Comparison of ENCODE assay signal across 8 cellular contexts in the genomic region with DNA sequence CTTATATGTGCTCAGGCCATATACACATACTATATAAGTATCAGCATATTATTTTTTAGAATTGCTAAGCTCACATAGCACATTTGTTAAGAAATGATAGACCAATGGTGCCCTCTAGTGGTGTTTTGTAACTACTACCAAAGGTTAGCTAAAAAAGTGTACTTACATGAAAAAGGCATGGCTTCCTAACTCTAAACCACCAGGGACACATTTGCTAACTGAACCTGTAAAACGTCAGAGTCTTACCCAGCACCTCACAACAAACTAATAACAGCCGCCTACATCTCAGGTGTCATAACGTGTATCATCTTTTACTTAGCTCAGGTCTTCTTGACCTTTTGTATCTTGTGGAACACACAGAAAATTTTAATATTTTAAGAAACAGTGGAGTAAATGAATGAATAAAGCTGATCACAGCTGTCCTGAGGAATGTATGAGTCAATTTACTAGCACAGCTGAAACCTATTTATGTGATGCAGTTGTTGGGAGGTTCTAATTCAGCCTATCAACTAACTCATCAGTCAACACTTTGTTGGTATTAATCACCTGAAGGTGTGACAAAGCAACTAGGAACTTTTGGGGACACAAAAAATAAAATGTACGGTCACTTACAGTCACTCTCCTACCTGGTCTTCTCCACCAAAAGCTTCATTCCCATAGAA.
DNase-seq lines count a peak whose midpoint lies in the region; TF ChIP-seq lines count a peak whose summit lies in the region.

No MANE protein-coding gene starts in this region.

- H3K79me2 ChIP-seq in OCI-LY3 (ENCODE audit: low read length), result no peaks in the 10 kb centered on the region

- no peaks in the 10 kb centered on the region for H3K4me1 ChIP-seq in OCI-LY3 (ENCODE audit: low read length)

- no peak overlapping the region for H3K27ac Mint-ChIP-seq in chondrocyte (ENCODE audit: unreplicated experiment)

- H3K4me1 Mint-ChIP-seq in chondrocyte (ENCODE audit: low read depth), result no peaks in the 10 kb centered on the region

- TF ChIP-seq CTCF in 22Rv1 (IDR thresholded peaks at IDR 0.05), result peak; percentile 73
- peak; percentile 53 for TF ChIP-seq CTCF in GM10248 (IDR thresholded peaks at IDR 0.05; ENCODE audit: control extremely low read depth, extremely low read depth, low read depth, missing control alignments)
- peak; percentile 67 for TF ChIP-seq CTCF in LNCAP (IDR thresholded peaks at IDR 0.05)
- peak; percentile 73 for TF ChIP-seq CTCF in OCI-LY3 (IDR thresholded peaks at IDR 0.05; ENCODE audit: low read depth, low read length)
- peak; percentile 89 for TF ChIP-seq CTCF in chondrocyte (IDR thresholded peaks at IDR 0.05)

- H3K27ac ChIP-seq in 22Rv1, result no peak overlapping the region
- H3K27ac ChIP-seq in OCI-LY3 (ENCODE audit: low read length), result no peak overlapping the region

- no peaks in the 10 kb centered on the region for H3K9me3 ChIP-seq in OCI-LY3 (ENCODE audit: insufficient read depth, low read length)

- H3K27me3 Mint-ChIP-seq in chondrocyte (ENCODE audit: low read depth), result peaks cover 36% of the 10 kb centered on the region

- no peaks in the 10 kb centered on the region for H3K36me3 ChIP-seq in OCI-LY3 (replicated peaks; ENCODE audit: low read depth, low read length)

- CTCF ChIA-PET in GM10248 (lab: Yijun Ruan, JAX), result interaction anchor here (0.6 to 3.7 kb wide), 36 partner anchors 8 to 961 kb away, joined by 3 to 70 read pairs (median 3); no protein-coding TSS in a partner anchor

- no peaks in the 10 kb centered on the region for H3K9me3 Mint-ChIP-seq in chondrocyte (ENCODE audit: low read depth)

- no peak overlapping the region for H3K4me2 ChIP-seq in OCI-LY3 (ENCODE audit: low read length)

- peak; percentile 43 for DNase-seq in GM10248 (ENCODE audit: extremely low spot score)
- peak; percentile 62 for DNase-seq in HCEC 1CT
- no peak for DNase-seq in chondrocyte (ENCODE audit: low spot score)
- peak; percentile 86 to 91 for DNase-seq in lung microvascular endothelial cell (ENCODE audit: low read depth in 2 of 2)
- no peak for DNase-seq in stimulated activated naive CD4-positive, alpha-beta T cell treated with Interleukin-2 at 50 U/mL for 16 hours (lab: John Stamatoyannopoulos, UW)

- peaks cover 32% of the 10 kb centered on the region for H3K27me3 ChIP-seq in OCI-LY3 (ENCODE audit: low read depth, low read length)

- no peak overlapping the region for H3K4me3 Mint-ChIP-seq in chondrocyte (ENCODE audit: unreplicated experiment)

- H3K36me3 Mint-ChIP-seq in chondrocyte (ENCODE audit: low read depth), result no peaks in the 10 kb centered on the region

- H3K9ac ChIP-seq in OCI-LY3 (ENCODE audit: low read length), result no peak overlapping the region

- no peaks in the 10 kb centered on the region for H4K20me1 ChIP-seq in OCI-LY3 (ENCODE audit: insufficient read depth, low read length)

- POLR2A ChIA-PET in GM10248 (lab: Yijun Ruan, JAX), result no interaction called here

- no peak overlapping the region for H3K4me3 ChIP-seq in OCI-LY3 (ENCODE audit: low read length)

- H2AFZ ChIP-seq in OCI-LY3 (ENCODE audit: low read depth, low read length), result no peak overlapping the region

Comparison
In these comparisons a context has a peak if more than half of its experiments do, and no peak if none do; other contexts are left out.
1. DNase-seq: peak in GM10248 (single experiment), HCEC 1CT (single experiment) and lung microvascular endothelial cell (2 of 2); none in chondrocyte (single experiment) and stimulated activated naive CD4-positive, alpha-beta T cell treated with Interleukin-2 at 50 U/mL for 16 hours (single experiment).
2. Peak in every context shown above with its lines, with median percentiles within 50 percentile points of each other: CTCF ChIP-seq.